22 cellular contexts compared by ENCODE assay signal in the genomic region with DNA sequence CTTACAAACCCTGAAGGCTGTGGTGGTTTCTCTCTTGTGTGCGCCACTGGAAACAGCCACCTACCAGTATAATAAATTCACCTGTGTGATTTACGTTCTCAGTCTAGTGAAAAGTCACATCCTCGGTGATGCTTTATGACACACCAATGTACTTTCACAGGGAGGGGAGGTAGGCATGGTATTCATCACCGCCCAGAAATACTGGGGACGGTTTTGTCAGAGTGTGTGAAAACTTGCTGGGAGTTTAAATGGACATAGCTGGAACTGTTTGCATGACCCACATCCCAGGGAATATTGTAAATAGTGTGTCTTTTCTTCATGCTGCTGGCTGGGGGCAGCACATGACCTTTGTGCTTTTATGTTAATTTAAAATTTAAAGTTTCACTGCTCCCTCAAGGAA.
A peak's percentile ranks its signal among the peaks of the same experiment; 100 is the strongest.
DNase-seq lines count a peak whose midpoint lies in the region; ATAC-seq, FAIRE-seq and TF ChIP-seq lines count a peak whose summit lies in the region.
"Had no signal": no experiment of that assay in that cellular context is flagged by ENCODE, and none has a peak within 500 bp of the region (broad histone marks: within the 10 kb centered on the region; RNA-seq: fewer than 3 reads in every experiment).

No MANE protein-coding gene starts in this region.

- H2BK120ac ChIP-seq in mesenchymal stem cell (ENCODE audit: low read depth, low read length) (no peak overlapping the region), trophoblast cell (ENCODE audit: insufficient read depth, low read length, poor library complexity) (no peak overlapping the region)

- H3K9me3 Mint-ChIP-seq in Calu3 (ENCODE audit: low read depth, unreplicated experiment) = no peaks in the 10 kb centered on the region
- H3K9me3 Mint-ChIP-seq in neural progenitor cell = no peaks in the 10 kb centered on the region
- H3K9me3 Mint-ChIP-seq: CD8-positive, alpha-beta T cell; HFFc6; IgD-negative memory B cell had no signal

- H2BK5ac ChIP-seq in mesenchymal stem cell (ENCODE audit: low read depth, low read length, poor library complexity, severe bottlenecking) (no peak overlapping the region), trophoblast cell (ENCODE audit: low read depth, low read length, poor library complexity) (no peak overlapping the region)

- H3K14ac ChIP-seq in mesenchymal stem cell (ENCODE audit: low read length in 2 of 2) (no peak overlapping the region), trophoblast cell (ENCODE audit: low read length) (no peak overlapping the region)

- H3K4me2 ChIP-seq in mesenchymal stem cell (ENCODE audit: low read length, poor library complexity, severe bottlenecking) (no peak overlapping the region), trophoblast cell (ENCODE audit: low read length) (peak overlapping the region; percentile 4), neural progenitor cell (no peak overlapping the region)
- H3K4me2 ChIP-seq: BLaER1 had no signal

- no TSS peak for BruUV-seq in Calu3 (replicated peaks; lab: Mats Ljungman, UMichigan)

- 77% methylated on average over 5 of the region's 5 CpGs for WGBS in mesenchymal stem cell
- no CpG with 5 or more reads among the region's 5 CpGs for WGBS in trophoblast cell (ENCODE audit: extremely low coverage, insufficient coverage, insufficient read length)

- H3K4me3 Mint-ChIP-seq in Calu3 (ENCODE audit: low read depth, unreplicated experiment) (peak overlapping the region; percentile 47), neural progenitor cell (no peak overlapping the region)
- H3K4me3 Mint-ChIP-seq: CD8-positive, alpha-beta T cell; HFFc6 had no signal

- peak overlapping the region; percentile 79 for H3K27ac Mint-ChIP-seq in Calu3 (ENCODE audit: unreplicated experiment)
- H3K27ac Mint-ChIP-seq in neural progenitor cell = no peak overlapping the region
- H3K27ac Mint-ChIP-seq: CD8-positive, alpha-beta T cell; HFFc6 had no signal

- H3K23ac ChIP-seq in mesenchymal stem cell (ENCODE audit: low read length in 2 of 2) (no peak overlapping the region), trophoblast cell (ENCODE audit: low read length) (no peak overlapping the region)

- H3K4ac ChIP-seq in mesenchymal stem cell (ENCODE audit: low read depth in 1 of 2, low read length in 2 of 2) (no peak overlapping the region), trophoblast cell (ENCODE audit: low read depth, low read length) (no peak overlapping the region)

- H3K27ac ChIP-seq in kidney (ENCODE audit: low read depth in 2 of 2, low read length in 2 of 2) = peak overlapping the region; percentile 40 to 76
- no peak overlapping the region for H3K27ac ChIP-seq in mesenchymal stem cell (ENCODE audit: low read length, poor library complexity, severe bottlenecking)
- no peak overlapping the region for H3K27ac ChIP-seq in trophoblast cell (ENCODE audit: low read depth, low read length)
- no peak overlapping the region for H3K27ac ChIP-seq in neural progenitor cell
- H3K27ac ChIP-seq: BLaER1, HL-60 had no signal

- DNase-seq in Calu3 (no peak), kidney (no peak), mesenchymal stem cell (no peak), trophoblast cell (peak in 1 of 2 donors; percentile 43), iPS-NIHi11 (ENCODE audit: low spot score) (no peak), KG1 (lab: John Stamatoyannopoulos, UW) (no peak), neural progenitor cell (ENCODE audit: low spot score) (no peak)
- DNase-seq: CD8-positive, alpha-beta T cell; DMS79 treated with DMSO at 0.1 percent for 48 hours; HFFc6; NCI-H1092 treated with DMSO at 0.1 percent for 48 hours; NCI-H146; NCI-H2081; NCI-H510A; NCI-H774; Right ventricle myocardium superior had no signal

- H3K9me3 ChIP-seq in kidney (ENCODE audit: control insufficient read depth in 1 of 2, low read length in 2 of 2) (no peaks in the 10 kb centered on the region), mesenchymal stem cell (ENCODE audit: control insufficient read depth, low read length) (no peaks in the 10 kb centered on the region), trophoblast cell (ENCODE audit: insufficient read depth, low read depth, low read length) (no peaks in the 10 kb centered on the region), neural progenitor cell (ENCODE audit: low read depth) (no peaks in the 10 kb centered on the region)
- H3K9me3 ChIP-seq: BLaER1 had no signal

- H3K18ac ChIP-seq in mesenchymal stem cell (ENCODE audit: low read depth in 1 of 2, low read length in 2 of 2) = no peak overlapping the region
- no peak overlapping the region for H3K18ac ChIP-seq in trophoblast cell (ENCODE audit: low read length)

- H3K4me1 ChIP-seq in kidney (ENCODE audit: control insufficient read depth in 1 of 2, insufficient read depth in 1 of 2, low read depth in 1 of 2, low read length in 2 of 2) = peaks cover 13 to 16% of the 10 kb centered on the region in 2 donors
- no peaks in the 10 kb centered on the region for H3K4me1 ChIP-seq in mesenchymal stem cell (ENCODE audit: control insufficient read depth, insufficient read depth, low read depth, low read length)
- H3K4me1 ChIP-seq in trophoblast cell (ENCODE audit: control insufficient read depth in 1 of 2, insufficient read depth in 2 of 2, low read length in 2 of 2) = no peaks in the 10 kb centered on the region
- peaks cover 10% of the 10 kb centered on the region for H3K4me1 ChIP-seq in neural progenitor cell

- H2BK15ac ChIP-seq in mesenchymal stem cell (ENCODE audit: low read depth, poor library complexity, severe bottlenecking) = no peak overlapping the region

- intact Hi-C loops in Calu3 (cut with micrococcal nuclease; ENCODE audit: unreplicated experiment) (no loop called here), kidney (cut with DNase I) (no loop called here)

- ATAC-seq in esophagus mucosa = no peak
- ATAC-seq: CD8-positive, alpha-beta T cell had no signal

- peak overlapping the region; percentile 64 for H2AK5ac ChIP-seq in mesenchymal stem cell (ENCODE audit: low read length, severe bottlenecking)
- H2AK5ac ChIP-seq in trophoblast cell (ENCODE audit: low read length) = no peak overlapping the region

- H4K91ac ChIP-seq in mesenchymal stem cell (ENCODE audit: low read length) (no peak overlapping the region), trophoblast cell (ENCODE audit: low read depth, low read length) (no peak overlapping the region)

- H3K36me3 ChIP-seq in kidney (ENCODE audit: control insufficient read depth in 1 of 2, insufficient read depth in 2 of 2, low read length in 2 of 2) (peaks cover 0 to 4% of the 10 kb centered on the region in 2 donors), mesenchymal stem cell (ENCODE audit: control insufficient read depth in 1 of 2, insufficient read depth in 2 of 2, low read depth in 1 of 2, low read length in 2 of 2) (peaks cover 0 to 33% of the 10 kb centered on the region in 2 experiments), trophoblast cell (ENCODE audit: control insufficient read depth in 1 of 2, insufficient read depth in 2 of 2, low read length in 2 of 2) (no peaks in the 10 kb centered on the region), neural progenitor cell (no peaks in the 10 kb centered on the region)
- H3K36me3 ChIP-seq: BLaER1 had no signal

- H3K36me3 Mint-ChIP-seq in Calu3 (ENCODE audit: insufficient read depth, unreplicated experiment) = no peaks in the 10 kb centered on the region
- H3K36me3 Mint-ChIP-seq in neural progenitor cell = no peaks in the 10 kb centered on the region
- H3K36me3 Mint-ChIP-seq: CD8-positive, alpha-beta T cell had no signal

- H2AFZ ChIP-seq in mesenchymal stem cell (ENCODE audit: low read depth, low read length) = no peak overlapping the region
- H2AFZ ChIP-seq in trophoblast cell (ENCODE audit: insufficient read depth, low read length, poor library complexity) = no peak overlapping the region
- H2AFZ ChIP-seq in neural progenitor cell (replicated peaks) = no peak overlapping the region

- no peak overlapping the region for H3K9ac ChIP-seq in kidney (ENCODE audit: low read length in 2 of 2)
- no peak overlapping the region for H3K9ac ChIP-seq in mesenchymal stem cell (ENCODE audit: low read length)
- H3K9ac ChIP-seq in trophoblast cell (ENCODE audit: low read length) = no peak overlapping the region
- H3K9ac ChIP-seq in neural progenitor cell = no peak overlapping the region
- H3K9ac ChIP-seq: BLaER1 had no signal

- no peak overlapping the region for H2BK12ac ChIP-seq in mesenchymal stem cell (ENCODE audit: low read length in 2 of 2)
- H2BK12ac ChIP-seq in trophoblast cell (ENCODE audit: low read length) = no peak overlapping the region

- TF ChIP-seq CTCF in Calu3 (IDR thresholded peaks at IDR 0.05; ENCODE audit: unreplicated experiment) (no peak), kidney (IDR thresholded peaks at IDR 0.05; ENCODE audit: borderline replicate concordance, extremely low read depth, insufficient read depth) (no peak), neural progenitor cell (IDR thresholded peaks at IDR 0.05) (no peak)

- H3K79me1 ChIP-seq in mesenchymal stem cell (replicated peaks; ENCODE audit: low read length, poor library complexity, severe bottlenecking) (peaks cover 5% of the 10 kb centered on the region), trophoblast cell (ENCODE audit: low read length) (no peaks in the 10 kb centered on the region)

- H4K20me1 ChIP-seq in neural progenitor cell (ENCODE audit: low read depth) = no peaks in the 10 kb centered on the region
- H4K20me1 ChIP-seq: BLaER1 had no signal

- H4K8ac ChIP-seq in mesenchymal stem cell (ENCODE audit: low read length) (no peak overlapping the region), trophoblast cell (ENCODE audit: low read depth, low read length) (no peak overlapping the region)

- peaks cover 29% of the 10 kb centered on the region for H3K4me1 Mint-ChIP-seq in Calu3 (ENCODE audit: low read depth, unreplicated experiment)
- H3K4me1 Mint-ChIP-seq in neural progenitor cell = peaks cover 28% of the 10 kb centered on the region

- H3F3A ChIP-seq in neural progenitor cell (ENCODE audit: low read depth) = peaks cover 4% of the 10 kb centered on the region

- H3K27me3 Mint-ChIP-seq in Calu3 (ENCODE audit: unreplicated experiment) (no peaks in the 10 kb centered on the region), neural progenitor cell (ENCODE audit: insufficient read depth, low read depth) (no peaks in the 10 kb centered on the region)
- H3K27me3 Mint-ChIP-seq: IgD-negative memory B cell had no signal

- FAIRE-seq in kidney (lab: Jason Lieb, UNC) = no peak
- FAIRE-seq: H1, HTR-8/SVneo had no signal

- H3K4me3 ChIP-seq in kidney (ENCODE audit: low read length in 2 of 2) (peak overlapping the region; percentile 23 to 45), mesenchymal stem cell (ENCODE audit: insufficient read depth in 1 of 2, low read depth in 1 of 2, low read length in 2 of 2) (no peak overlapping the region), trophoblast cell (ENCODE audit: low read depth, low read length) (no peak overlapping the region), neural progenitor cell (no peak overlapping the region)
- H3K4me3 ChIP-seq: BLaER1 had no signal

- CTCF ChIA-PET in Calu3 (lab: Charles Lee) = interaction anchor here (1.9 kb wide), 1 partner anchor 28 kb away, joined by 4 read pairs; no protein-coding TSS in a partner anchor

- H3K79me2 ChIP-seq in trophoblast cell (ENCODE audit: control insufficient read depth, insufficient read depth, low read length, poor library complexity) (no peaks in the 10 kb centered on the region), neural progenitor cell (ENCODE audit: low read depth) (no peaks in the 10 kb centered on the region)

- no peak overlapping the region for H4K12ac ChIP-seq in trophoblast cell (ENCODE audit: low read depth, low read length)

- H3K27me3 ChIP-seq in mesenchymal stem cell (ENCODE audit: control insufficient read depth in 1 of 2, insufficient read depth in 1 of 2, low read length in 2 of 2) (no peaks in the 10 kb centered on the region), trophoblast cell (ENCODE audit: insufficient read depth, low read length) (no peaks in the 10 kb centered on the region), neural progenitor cell (no peaks in the 10 kb centered on the region)
- H3K27me3 ChIP-seq: BLaER1 had no signal

Comparison
In these comparisons a context has a peak if more than half of its experiments do, and no peak if none do; other contexts are left out.
1. H3K27ac ChIP-seq: peak in kidney (2 of 2); none in mesenchymal stem cell (single experiment), trophoblast cell (single experiment) and neural progenitor cell (single experiment).
2. H3K4me3 ChIP-seq: peak in kidney (2 of 2); none in mesenchymal stem cell (0 of 2), trophoblast cell (single experiment) and neural progenitor cell (single experiment).